ENCODE assay signal across 14 cellular contexts in genomic region chr2:27495840-27496356, GRCh38. TPM values are rescaled to one million over a fixed set of nuclear protein-coding genes. Genes with fewer than 3 reads are reported as not detected.
DNase-seq lines count a peak whose midpoint lies in the region; ATAC-seq and TF ChIP-seq lines count a peak whose summit lies in the region.
"Had no signal": no experiment of that assay in that cellular context is flagged by ENCODE, and none has a peak within 500 bp of the region (broad histone marks: within the 10 kb centered on the region; RNA-seq: fewer than 3 reads in every experiment).

No MANE protein-coding gene starts in this region.

- no peak overlapping the region for H3K4me3 ChIP-seq in CD8-positive, alpha-beta memory T cell (ENCODE audit: low read length)
- H3K4me3 ChIP-seq in HUES64 (ENCODE audit: low read length) (peak overlapping the region; percentile 84), psoas muscle (no peak overlapping the region)

- no peaks in the 10 kb centered on the region for H3K36me3 Mint-ChIP-seq in CD8-positive, alpha-beta memory T cell
- no peaks in the 10 kb centered on the region for H3K36me3 Mint-ChIP-seq in effector memory CD8-positive, alpha-beta T cell (ENCODE audit: insufficient read depth)
- no peaks in the 10 kb centered on the region for H3K36me3 Mint-ChIP-seq in nephron (ENCODE audit: low read depth)

- WGBS in HUES64 = 84% methylated on average over 3 of the region's 4 CpGs
- WGBS in psoas muscle, 3 donors = 58 to 70% (median 65%) methylated on average over 4 of the region's 4 CpGs

- H3K36me3 ChIP-seq in CD8-positive, alpha-beta memory T cell (ENCODE audit: insufficient read depth, low read length) = no peaks in the 10 kb centered on the region
- H3K36me3 ChIP-seq in HUES64 (ENCODE audit: insufficient read depth, low read length) (no peaks in the 10 kb centered on the region), psoas muscle (ENCODE audit: insufficient read depth in 1 of 2, low read depth in 1 of 2) (no peaks in the 10 kb centered on the region)

- no peak for ATAC-seq in effector memory CD8-positive, alpha-beta T cell (replicated peaks)
- ATAC-seq in GM19328 (IDR thresholded peaks at IDR 0.05; ENCODE audit: unreplicated experiment) (no peak), GM21717 (IDR thresholded peaks at IDR 0.05; ENCODE audit: unreplicated experiment) (no peak), psoas muscle (no peak), HG02678 (IDR thresholded peaks at IDR 0.05; ENCODE audit: unreplicated experiment) (no peak)

- no peaks in the 10 kb centered on the region for H3K9me3 ChIP-seq in CD8-positive, alpha-beta memory T cell (ENCODE audit: low read length)
- no peaks in the 10 kb centered on the region for H3K9me3 ChIP-seq in HUES64 (ENCODE audit: insufficient read depth, low read depth, low read length)
- H3K9me3 ChIP-seq in psoas muscle = no peaks in the 10 kb centered on the region

- H3K27me3 Mint-ChIP-seq in CD8-positive, alpha-beta memory T cell = peaks cover 52 to 55% of the 10 kb centered on the region in 2 donors
- H3K27me3 Mint-ChIP-seq in effector memory CD8-positive, alpha-beta T cell = peaks cover 51 to 66% of the 10 kb centered on the region in 2 donors
- H3K27me3 Mint-ChIP-seq in nephron (ENCODE audit: low read depth) = peaks cover 42% of the 10 kb centered on the region

- no peak for TF ChIP-seq CTCF in nephron (IDR thresholded peaks at IDR 0.05; ENCODE audit: unreplicated experiment in 3 of 3)
- no peak for TF ChIP-seq CTCF in psoas muscle (IDR thresholded peaks at IDR 0.05)

- peak overlapping the region in 3 of 8 donors; percentile 5 to 73 (median 27) for H3K27ac Mint-ChIP-seq in CD8-positive, alpha-beta memory T cell
- peak overlapping the region in 1 of 2 donors; percentile 89 for H3K27ac Mint-ChIP-seq in effector memory CD8-positive, alpha-beta T cell
- no peak overlapping the region for H3K27ac Mint-ChIP-seq in nephron

- no peak for DNase-seq in CD8-positive, alpha-beta memory T cell
- DNase-seq in effector memory CD8-positive, alpha-beta T cell = no peak
- DNase-seq in psoas muscle = no peak
- DNase-seq: activated CD4-positive, alpha-beta T cell treated with anti-CD3 and anti-CD28 coated beads, Interleukin-2, amount 50 U/mL, for 1 hour; NCI-H1048; NCI-H748 treated with DMSO at 0.1 percent for 48 hours; SHP77 had no signal

- CTCF ChIA-PET in CD8-positive, alpha-beta memory T cell (lab: Charles Lee) = no interaction called here

- H3K4me3 Mint-ChIP-seq in CD8-positive, alpha-beta memory T cell = peak overlapping the region; percentile 14 to 75 (median 47)
- peak overlapping the region; percentile 84 to 91 for H3K4me3 Mint-ChIP-seq in effector memory CD8-positive, alpha-beta T cell
- peak overlapping the region; percentile 89 to 96 (median 92) for H3K4me3 Mint-ChIP-seq in nephron

- intact Hi-C loops in psoas muscle (cut with DNase I) = loop anchor here in 1 of 2 donors (10.0 kb wide), 1 partner anchor 129 kb away; the partner anchor contains the start of genes CCDC121 and GPN1

- peaks cover 9% of the 10 kb centered on the region for H3K4me1 ChIP-seq in CD8-positive, alpha-beta memory T cell (ENCODE audit: insufficient read depth, low read length)
- H3K4me1 ChIP-seq in HUES64 (ENCODE audit: insufficient read depth, low read length) (no peaks in the 10 kb centered on the region), psoas muscle (peaks cover 5% of the 10 kb centered on the region)

- H3K9me3 Mint-ChIP-seq in CD8-positive, alpha-beta memory T cell = no peaks in the 10 kb centered on the region
- H3K9me3 Mint-ChIP-seq in effector memory CD8-positive, alpha-beta T cell = no peaks in the 10 kb centered on the region
- no peaks in the 10 kb centered on the region for H3K9me3 Mint-ChIP-seq in nephron

- peaks cover 33% of the 10 kb centered on the region for H3K27me3 ChIP-seq in CD8-positive, alpha-beta memory T cell (ENCODE audit: insufficient read depth, low read length, poor library complexity, severe bottlenecking)
- peaks cover 48% of the 10 kb centered on the region for H3K27me3 ChIP-seq in HUES64 (ENCODE audit: insufficient read depth, low read length)
- peaks cover 0 to 37% (median 7%) of the 10 kb centered on the region in 3 donors for H3K27me3 ChIP-seq in psoas muscle (ENCODE audit: insufficient read depth in 3 of 3, low read length in 2 of 3)

- no peak overlapping the region for H3K9ac ChIP-seq in HUES64 (ENCODE audit: low read depth, low read length)

- POLR2A ChIA-PET in CD8-positive, alpha-beta memory T cell (lab: Charles Lee) = no interaction called here

- H3K4me1 Mint-ChIP-seq in CD8-positive, alpha-beta memory T cell = peaks cover 4 to 20% (median 8%) of the 10 kb centered on the region in 3 donors
- H3K4me1 Mint-ChIP-seq in effector memory CD8-positive, alpha-beta T cell (ENCODE audit: low read depth in 2 of 2) = peaks cover 9 to 11% of the 10 kb centered on the region in 2 donors
- H3K4me1 Mint-ChIP-seq in nephron = peaks cover 7% of the 10 kb centered on the region

- H3K27ac ChIP-seq in CD8-positive, alpha-beta memory T cell (ENCODE audit: low read depth, low read length) = no peak overlapping the region
- H3K27ac ChIP-seq in HUES64 (ENCODE audit: low read depth, low read length) = no peak overlapping the region
- H3K27ac ChIP-seq in psoas muscle = no peak overlapping the region
- H3K27ac ChIP-seq: HL-60 had no signal

RNA-seq across cellular contexts. Expression of gene GCKR, which starts 0.7 kb away (rescaled TPM):
- total RNA-seq in CD8-positive, alpha-beta memory T cell = not detected
- polyA plus RNA-seq in CD8-positive, alpha-beta memory T cell = not detected
- not detected for polyA plus RNA-seq in HUES64 (2013, experiment 1 of 2)
- 0.19 TPM for polyA plus RNA-seq in HUES64 (2013, experiment 2 of 2)
- total RNA-seq in psoas muscle = 1 to 10 TPM in 1 of 4 donors, not detected in 3; 2.0 TPM
- polyA plus RNA-seq in psoas muscle = 1 to 10 TPM in 1 of 3 donors, under 1 TPM in 2; 0.05 to 1.6 (median 0.51) TPM
- total RNA-seq: myocyte had no signal

RNA-seq across cellular contexts. Expression of gene FNDC4, which starts 0.9 kb away (rescaled TPM):
- total RNA-seq in CD8-positive, alpha-beta memory T cell = under 1 TPM in 1 of 2 experiments, not detected in 1; 0.15 TPM
- polyA plus RNA-seq in CD8-positive, alpha-beta memory T cell = not detected
- polyA plus RNA-seq in HUES64 (2013, experiment 1 of 2) = 8.1 TPM
- polyA plus RNA-seq in HUES64 (2013, experiment 2 of 2) = 10.7 TPM
- 10 to 100 TPM in 1 of 4 donors, 1 to 10 TPM in 3; 1.9 to 38.1 (median 3.0) TPM for total RNA-seq in psoas muscle
- polyA plus RNA-seq in psoas muscle = 10 to 100 TPM in 2 of 3 donors, 1 to 10 TPM in 1; 1.7 to 23.2 (median 10.9) TPM

RNA-seq across cellular contexts. Expression of gene IFT172, which starts 6.4 kb away (rescaled TPM):
- total RNA-seq in CD8-positive, alpha-beta memory T cell = 10 to 100 TPM; 12.0 to 13.8 TPM
- polyA plus RNA-seq in CD8-positive, alpha-beta memory T cell = 5.3 TPM
- 7.3 TPM for polyA plus RNA-seq in HUES64 (2013, experiment 1 of 2)
- 9.3 TPM for polyA plus RNA-seq in HUES64 (2013, experiment 2 of 2)
- total RNA-seq in psoas muscle = 10 to 100 TPM in 1 of 4 donors, 1 to 10 TPM in 3; 4.4 to 10.1 (median 5.9) TPM
- polyA plus RNA-seq in psoas muscle = 1 to 10 TPM; 6.0 to 9.5 (median 7.5) TPM

RNA-seq across cellular contexts. Expression of gene KRTCAP3, which starts 53.7 kb away (rescaled TPM):
- total RNA-seq in CD8-positive, alpha-beta memory T cell = 1 to 10 TPM; 4.0 to 5.4 TPM
- polyA plus RNA-seq in CD8-positive, alpha-beta memory T cell = 0.71 TPM
- polyA plus RNA-seq in HUES64 (2013, experiment 1 of 2) = 19.6 TPM
- polyA plus RNA-seq in HUES64 (2013, experiment 2 of 2) = 21.9 TPM
- 1 to 10 TPM in 3 of 4 donors, not detected in 1; 1.5 to 2.2 (median 1.7) TPM for total RNA-seq in psoas muscle
- polyA plus RNA-seq in psoas muscle = 1 to 10 TPM in 1 of 3 donors, under 1 TPM in 2; 0.26 to 1.7 (median 0.39) TPM
- total RNA-seq: myocyte had no signal
